18 cellular contexts compared by ENCODE assay signal in genomic region chr2:235262750-235263149, GRCh38.
DNase-seq lines count a peak whose midpoint lies in the region; ATAC-seq, FAIRE-seq and TF ChIP-seq lines count a peak whose summit lies in the region.
"Had no signal": no experiment of that assay in that cellular context is flagged by ENCODE, and none has a peak within 500 bp of the region (broad histone marks: within the 10 kb centered on the region; RNA-seq: fewer than 3 reads in every experiment).

No MANE protein-coding gene starts in this region.

- DNase-seq in G401 (ENCODE audit: low spot score) (peak; percentile 47), astrocyte of the spinal cord (ENCODE audit: low read depth, low spot score) (peak; percentile 23), left ventricle myocardium superior (peak; percentile 25), pons (ENCODE audit: low spot score) (peak; percentile 50), NCI-H510A treated with DMSO at 0.1 percent for 48 hours (lab: John Stamatoyannopoulos, UW) (no peak), NCI-H1694 treated with DMSO at 0.1 percent for 48 hours (lab: John Stamatoyannopoulos, UW) (no peak), RCC 7860 (ENCODE audit: low spot score) (no peak)
- DNase-seq: CD4-positive, alpha-beta memory T cell; DMS79 treated with DMSO at 0.1 percent for 48 hours; GDM1; Karpas-422; MM.1S; NCI-H1105; NCI-H2029; NCI-H2171 treated with DMSO at 0.1 percent for 48 hours; SHP77 had no signal

- no peak for TF ChIP-seq CTCF in astrocyte of the spinal cord (IDR thresholded peaks at IDR 0.05; ENCODE audit: low read depth, low read length)

- ATAC-seq in left ventricle myocardium superior, result peak; percentile 26
- no peak for ATAC-seq in HG03159 (IDR thresholded peaks at IDR 0.05; ENCODE audit: unreplicated experiment)

- H3K4me3 ChIP-seq in astrocyte of the spinal cord (ENCODE audit: low read depth, low read length), result no peak overlapping the region

- in situ Hi-C loops in G401 (cut with HindIII; ENCODE audit: low sequenced_read_pairs) (no loop called here), astrocyte of the spinal cord (cut with HindIII; ENCODE audit: low sequenced_read_pairs) (no loop called here)

- no peak for FAIRE-seq in RCC 7860 (lab: Jason Lieb, UNC)
- FAIRE-seq: D721Med had no signal

- intact Hi-C loops in left ventricle myocardium superior (cut with micrococcal nuclease), result no loop called here

Comparison
In these comparisons a context has a peak if more than half of its experiments do, and no peak if none do; other contexts are left out.
1. DNase-seq: peak in G401 (single experiment), astrocyte of the spinal cord (single experiment), left ventricle myocardium superior (single experiment) and pons (single experiment); none in NCI-H510A treated with DMSO at 0.1 percent for 48 hours (single experiment), NCI-H1694 treated with DMSO at 0.1 percent for 48 hours (single experiment) and RCC 7860 (single experiment).